ENCODE assay signal across 8 cellular contexts in the genomic region with DNA sequence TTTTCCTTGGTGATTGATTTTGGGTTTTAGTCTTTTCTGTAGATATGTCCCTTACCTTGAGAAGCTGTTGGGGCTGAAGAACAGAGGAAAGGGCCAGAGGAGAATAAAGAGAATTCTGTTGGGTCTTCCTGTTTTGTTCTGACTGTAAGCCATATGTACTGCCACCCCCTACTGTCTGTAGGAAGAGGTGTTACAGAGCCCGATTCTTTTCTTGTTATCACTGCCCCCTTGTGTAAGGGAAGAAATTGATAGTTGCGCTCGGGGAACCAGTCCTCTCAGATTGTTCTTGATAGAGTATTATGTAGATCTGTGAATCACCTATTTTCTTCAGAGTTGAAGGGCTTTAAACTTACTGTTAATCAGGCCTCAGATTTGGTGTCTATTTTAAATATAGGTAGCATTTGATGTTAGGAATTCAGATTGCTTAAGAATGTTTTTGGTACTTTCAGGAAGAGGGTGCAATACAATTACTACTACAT. TPM values are rescaled to one million over a fixed set of nuclear protein-coding genes. Genes with fewer than 3 reads are reported as not detected.
A peak's percentile ranks its signal among the peaks of the same experiment; 100 is the strongest.
DNase-seq lines count a peak whose midpoint lies in the region; ATAC-seq and TF ChIP-seq lines count a peak whose summit lies in the region.

No MANE protein-coding gene starts in this region.

- peak overlapping the region; percentile 72 for H3K4me3 Mint-ChIP-seq in nephron progenitor cell

- intact Hi-C loops in esophagus squamous epithelium (cut with DNase I) = loop anchor here (5.0 kb wide), 1 partner anchor 261 kb away; no protein-coding TSS in a partner anchor

- H3K4me1 Mint-ChIP-seq in nephron progenitor cell = peaks cover 38% of the 10 kb centered on the region

- H3K36me3 ChIP-seq in esophagus squamous epithelium (no peaks in the 10 kb centered on the region), upper lobe of left lung (no peaks in the 10 kb centered on the region)

- TF ChIP-seq POLR2A in esophagus squamous epithelium (IDR thresholded peaks at IDR 0.05) = no peak
- no peak for TF ChIP-seq POLR2A in upper lobe of left lung (IDR thresholded peaks at IDR 0.05)

- no peaks in the 10 kb centered on the region for H3K27me3 ChIP-seq in esophagus squamous epithelium
- H3K27me3 ChIP-seq in upper lobe of left lung = no peaks in the 10 kb centered on the region

- H3K27ac ChIP-seq in esophagus squamous epithelium = no peak overlapping the region
- H3K27ac ChIP-seq in upper lobe of left lung = no peak overlapping the region

- H3K9me3 Mint-ChIP-seq in nephron progenitor cell = peaks cover 21% of the 10 kb centered on the region

- ATAC-seq in GM19395 (IDR thresholded peaks at IDR 0.05; ENCODE audit: unreplicated experiment) (peak; percentile 84), upper lobe of left lung (ENCODE audit: low FRiP score in 2 of 2) (peak; percentile 75 to 78)

- 0% methylated on average over 3 of the region's 3 CpGs for WGBS in esophagus squamous epithelium, 2 donors
- WGBS in upper lobe of left lung, 2 donors = 0% methylated on average over 3 of the region's 3 CpGs

- H3K36me3 Mint-ChIP-seq in nephron progenitor cell (ENCODE audit: low read depth) = peaks cover 20% of the 10 kb centered on the region

- no peak for TF ChIP-seq EP300 in upper lobe of left lung (IDR thresholded peaks at IDR 0.05)

- H3K4me1 ChIP-seq in esophagus squamous epithelium (peaks cover 0 to 35% (median 10%) of the 10 kb centered on the region in 3 donors), upper lobe of left lung (peaks cover 11 to 32% (median 20%) of the 10 kb centered on the region in 4 donors)

- DNase-seq in CMK (ENCODE audit: low read depth) (peak; percentile 70), HS-5 (ENCODE audit: low read depth) (peak; percentile 75), NCI-H774 (lab: John Stamatoyannopoulos, UW) (peak; percentile 81), esophagus squamous epithelium (lab: John Stamatoyannopoulos, UW) (no peak), nephron progenitor cell (peak; percentile 30), upper lobe of left lung (peak in 1 of 2 donors; percentile 56)
- peak; percentile 37 for DNase-seq in activated CD8-positive, alpha-beta memory T cell treated with anti-CD3 and anti-CD28 coated beads, Interleukin-2, amount 50 U/mL, for 1 hour (ENCODE audit: extremely low read depth)

- H3K9me3 ChIP-seq in esophagus squamous epithelium (no peaks in the 10 kb centered on the region), upper lobe of left lung (no peaks in the 10 kb centered on the region)

- H3K27me3 Mint-ChIP-seq in nephron progenitor cell (ENCODE audit: low read depth, poor library complexity) = peaks cover 12% of the 10 kb centered on the region

- TF ChIP-seq CTCF in esophagus squamous epithelium (IDR thresholded peaks at IDR 0.05) (peak; percentile 69 to 93 (median 86)), nephron progenitor cell (IDR thresholded peaks at IDR 0.05) (peak; percentile 74), upper lobe of left lung (IDR thresholded peaks at IDR 0.05) (peak; percentile 69 to 91 (median 80))

- peak overlapping the region in 1 of 4 donors; percentile 7 for H3K4me3 ChIP-seq in esophagus squamous epithelium
- peak overlapping the region in 3 of 4 donors; percentile 94 to 96 (median 94) for H3K4me3 ChIP-seq in upper lobe of left lung

- no peak overlapping the region for H3K27ac Mint-ChIP-seq in nephron progenitor cell

RNA-seq across cellular contexts. Expression of a gene that starts 2.4 kb away (rescaled TPM):
- 10 to 100 TPM in 3 of 4 donors, 1 to 10 TPM in 1; 9.8 to 26.5 (median 14.3) TPM for total RNA-seq in esophagus squamous epithelium
- total RNA-seq in upper lobe of left lung = 100 to 1,000 TPM in 3 of 6 donors, 10 to 100 TPM in 3; 64.9 to 134 (median 98.4) TPM
